In the genomic region with DNA sequence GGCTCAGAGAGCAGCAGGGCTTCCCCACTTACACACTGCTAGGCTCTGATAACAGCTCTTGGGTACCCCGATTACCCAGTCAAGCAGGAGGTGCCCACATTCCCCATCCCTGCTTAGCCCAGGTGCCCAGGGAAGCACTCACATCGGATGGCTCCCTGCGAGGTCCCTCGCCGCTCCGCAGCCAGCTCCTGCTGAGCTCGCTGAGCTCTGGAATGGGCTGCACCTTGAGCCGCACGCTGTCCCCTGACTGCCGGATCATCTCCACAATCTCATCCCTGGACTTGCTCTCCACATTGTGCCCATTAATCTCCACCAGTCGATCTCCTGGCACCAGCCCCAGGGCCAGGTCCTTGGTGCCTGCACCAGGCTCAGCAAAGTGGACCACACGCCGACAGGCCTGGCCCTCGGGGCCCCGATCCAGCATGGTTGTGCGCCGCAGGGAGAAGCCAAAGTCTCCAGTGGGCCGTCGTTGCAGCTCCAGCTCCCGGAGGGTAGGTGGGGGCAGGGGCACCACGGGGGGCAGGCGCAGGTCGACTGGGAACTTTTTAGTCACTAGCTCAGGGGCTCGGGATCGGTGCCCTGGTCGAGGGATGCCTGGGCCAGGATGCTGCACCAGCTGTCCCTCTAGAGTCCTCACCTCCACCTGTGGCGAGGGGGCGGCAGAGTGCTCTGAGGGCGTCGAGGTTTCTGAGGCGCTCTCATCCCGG, we compare ENCODE assay signal across 33 cellular contexts.
"Had no signal": no experiment of that assay in that cellular context is flagged by ENCODE, and none has a peak within 500 bp of the region (broad histone marks: within the 10 kb centered on the region; RNA-seq: fewer than 3 reads in every experiment).

No MANE protein-coding gene starts in this region.

- H3K27me3 Mint-ChIP-seq: activated CD4-positive, alpha-beta memory T cell treated with anti-CD3 and anti-CD28 coated beads for 36 hours; activated CD4-positive, alpha-beta T cell treated with anti-CD3 and anti-CD28 coated beads, Interleukin-2, amount 10 ng/mL, durations not matched to agents 24 days and 14 days; activated naive CD8-positive, alpha-beta T cell treated with anti-CD3 and anti-CD28 coated beads, Interleukin-2, amount 10 ng/mL, durations not matched to agents 7 days and 5 days; brain; progenitor cell of endocrine pancreas; stimulated activated naive B cell treated with anti-CD40 and anti-IgM and Interleukin-4, amounts not matched to agents 10 μg/mL and 1 μg/mL and 100 μg/mL, for 72 hours; T-helper 17 cell had no signal

- H3K4me3 ChIP-seq: ascending aorta, left lung, ovary, skin epidermis, stomach, thyroid gland, upper lobe of left lung had no signal

- DNase-seq: activated CD4-positive, alpha-beta memory T cell treated with anti-CD3 and anti-CD28 coated beads for 36 hours; activated CD4-positive, alpha-beta T cell treated with anti-CD3 and anti-CD28 coated beads, Interleukin-2, amount 10 ng/mL, durations not matched to agents 24 days and 14 days; activated CD4-positive, CD25-positive, alpha-beta regulatory T cell treated with anti-CD3 and anti-CD28 coated beads, Interleukin-2, amount 50 U/mL, for 72 hours; activated CD8-positive, alpha-beta memory T cell treated with anti-CD3 and anti-CD28 coated beads, Interleukin-2, amount 50 U/mL, for 4 hours; activated effector memory CD4-positive, alpha-beta T cell treated with anti-CD3 and anti-CD28 coated beads, Interleukin-2, amount 50 U/mL, for 16 hours; activated naive CD4-positive, alpha-beta T cell treated with anti-CD3 and anti-CD28 coated beads for 36 hours; activated naive CD8-positive, alpha-beta T cell treated with anti-CD3 and anti-CD28 coated beads, Interleukin-2, amount 10 ng/mL, durations not matched to agents 7 days and 5 days; activated T-cell treated with anti-CD3 and anti-CD28 coated beads, Interleukin-2, amount 50 U/mL, for 1 hour; caudate nucleus; foreskin fibroblast; head of caudate nucleus; hypothalamus; mammary epithelial cell; ovary; stimulated activated CD4-positive, alpha-beta T cell treated with anti-CD3 and anti-CD28 coated beads, Interleukin-4, amount 100 ng/mL, for 24 hours; stimulated activated CD8-positive, alpha-beta memory T cell treated with anti-CD3 and anti-CD28 coated beads, Interleukin-4, amount 100 ng/mL, for 48 hours; stimulated activated naive B cell treated with anti-CD40 and anti-IgM and Interleukin-4, amounts not matched to agents 10 μg/mL and 1 μg/mL and 100 μg/mL, for 72 hours; stomach; T-helper 17 cell; T1000; thyroid gland; WERI-Rb-1 had no signal

- H3K9me3 ChIP-seq: ascending aorta, left lung, neutrophil, ovary, stomach, thyroid gland, upper lobe of left lung had no signal

- H3K9me3 Mint-ChIP-seq: activated CD4-positive, alpha-beta memory T cell treated with anti-CD3 and anti-CD28 coated beads for 36 hours; activated CD4-positive, alpha-beta T cell treated with anti-CD3 and anti-CD28 coated beads, Interleukin-2, amount 10 ng/mL, durations not matched to agents 24 days and 14 days; activated naive CD4-positive, alpha-beta T cell treated with anti-CD3 and anti-CD28 coated beads for 36 hours; activated naive CD8-positive, alpha-beta T cell treated with anti-CD3 and anti-CD28 coated beads, Interleukin-2, amount 10 ng/mL, durations not matched to agents 7 days and 5 days; activated T-helper 1 cell treated with anti-CD3 and anti-CD28 coated beads, Interleukin-12 subunit alpha, Interleukin-12 subunit beta, Interleukin-2, Interleukin-4 antibody, amounts not matched to agents 30 ng/mL and 10 ng/mL and 1 ng/mL, durations not matched to agents 14 hours and 24 hours and 36 hours; brain; nephron; stimulated activated naive B cell treated with anti-CD40 and anti-IgM and Interleukin-4, amounts not matched to agents 10 μg/mL and 1 μg/mL and 100 μg/mL, for 72 hours had no signal

- H3K27me3 ChIP-seq: ascending aorta, left lung, neutrophil, ovary, stomach, thyroid gland, upper lobe of left lung had no signal

- H3K4me3 Mint-ChIP-seq: activated CD4-positive, alpha-beta memory T cell treated with anti-CD3 and anti-CD28 coated beads for 36 hours; activated CD4-positive, alpha-beta T cell treated with anti-CD3 and anti-CD28 coated beads, Interleukin-2, amount 10 ng/mL, durations not matched to agents 24 days and 14 days; activated naive CD4-positive, alpha-beta T cell treated with anti-CD3 and anti-CD28 coated beads for 36 hours; activated naive CD8-positive, alpha-beta T cell treated with anti-CD3 and anti-CD28 coated beads, Interleukin-2, amount 10 ng/mL, durations not matched to agents 7 days and 5 days; activated T-helper 1 cell treated with anti-CD3 and anti-CD28 coated beads, Interleukin-12 subunit alpha, Interleukin-12 subunit beta, Interleukin-2, Interleukin-4 antibody, amounts not matched to agents 30 ng/mL and 10 ng/mL and 1 ng/mL, durations not matched to agents 14 hours and 24 hours and 36 hours; brain; nephron; stimulated activated naive B cell treated with anti-CD40 and anti-IgM and Interleukin-4, amounts not matched to agents 10 μg/mL and 1 μg/mL and 100 μg/mL, for 72 hours; T-helper 17 cell had no signal

- H3K36me3 ChIP-seq: neutrophil, ovary had no signal

- H3K27ac Mint-ChIP-seq: activated CD4-positive, alpha-beta memory T cell treated with anti-CD3 and anti-CD28 coated beads for 36 hours; activated CD4-positive, alpha-beta T cell treated with anti-CD3 and anti-CD28 coated beads, Interleukin-2, amount 10 ng/mL, durations not matched to agents 24 days and 14 days; activated naive CD4-positive, alpha-beta T cell treated with anti-CD3 and anti-CD28 coated beads for 36 hours; activated naive CD8-positive, alpha-beta T cell treated with anti-CD3 and anti-CD28 coated beads, Interleukin-2, amount 10 ng/mL, durations not matched to agents 7 days and 5 days; activated T-helper 1 cell treated with anti-CD3 and anti-CD28 coated beads, Interleukin-12 subunit alpha, Interleukin-12 subunit beta, Interleukin-2, Interleukin-4 antibody, amounts not matched to agents 30 ng/mL and 10 ng/mL and 1 ng/mL, durations not matched to agents 14 hours and 24 hours and 36 hours; nephron; progenitor cell of endocrine pancreas; stimulated activated naive B cell treated with anti-CD40 and anti-IgM and Interleukin-4, amounts not matched to agents 10 μg/mL and 1 μg/mL and 100 μg/mL, for 72 hours; T-helper 17 cell had no signal

- H3K4me1 Mint-ChIP-seq: activated CD4-positive, alpha-beta T cell treated with anti-CD3 and anti-CD28 coated beads, Interleukin-2, amount 10 ng/mL, durations not matched to agents 24 days and 14 days had no signal

- H3K27ac ChIP-seq: ascending aorta, left lung, neutrophil, ovary, skin epidermis, stomach, thyroid gland, upper lobe of left lung had no signal

- ATAC-seq: esophagus mucosa; left lung; sciatic nerve; stimulated activated naive B cell treated with anti-CD40 and anti-IgM and Interleukin-4, amounts not matched to agents 10 μg/mL and 1 μg/mL and 100 μg/mL, for 72 hours; T-helper 17 cell had no signal
